In the genomic region with DNA sequence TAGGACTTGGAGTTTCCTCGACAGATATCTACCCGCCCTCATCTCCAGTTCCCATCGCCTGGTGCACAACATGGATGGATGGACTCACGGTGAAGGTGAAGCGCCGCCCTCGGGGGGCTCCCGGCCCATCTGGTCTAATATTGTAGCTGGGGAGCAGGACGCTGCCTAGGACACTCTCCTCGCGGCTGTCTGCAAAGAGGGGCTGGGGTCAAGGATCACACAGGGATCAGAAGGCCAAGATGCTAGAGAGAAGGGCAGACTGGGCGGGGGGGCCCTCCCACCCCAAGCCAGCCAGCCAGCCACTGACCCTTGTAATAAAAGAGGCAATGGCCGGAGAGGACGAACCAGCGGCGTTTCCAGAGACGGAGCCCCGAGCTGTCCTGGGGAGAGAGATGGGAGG, we compare ENCODE assay signal across 34 cellular contexts. TPM values are rescaled to one million over a fixed set of nuclear protein-coding genes. Genes with fewer than 3 reads are reported as not detected.
"Had no signal": no experiment of that assay in that cellular context is flagged by ENCODE, and none has a peak within 500 bp of the region (broad histone marks: within the 10 kb centered on the region; RNA-seq: fewer than 3 reads in every experiment).

No MANE protein-coding gene starts in this region.

- H3K27me3 ChIP-seq: dorsolateral prefrontal cortex, esophagus muscularis mucosa, foreskin keratinocyte, heart left ventricle, hepatocyte, pancreas, right atrium auricular region, stomach, thyroid gland had no signal

- H3K27me3 Mint-ChIP-seq: type B pancreatic cell had no signal

- H3K4me1 ChIP-seq: foreskin keratinocyte, pancreas, prostate gland had no signal

- H3K27ac Mint-ChIP-seq: endodermal cell, nephron, type B pancreatic cell had no signal

- H3K4me1 Mint-ChIP-seq: nephron had no signal

- H3K36me3 ChIP-seq: neutrophil, pancreas, prostate gland, thyroid gland had no signal

- H3K9me3 Mint-ChIP-seq: endodermal cell; naive thymus-derived CD4-positive, alpha-beta T cell; nephron; type B pancreatic cell had no signal

- ATAC-seq: foreskin keratinocyte; heart left ventricle; left lobe of liver; naive thymus-derived CD4-positive, alpha-beta T cell; pancreas; sciatic nerve had no signal

- H3K36me3 Mint-ChIP-seq: naive thymus-derived CD4-positive, alpha-beta T cell had no signal

- H3K4me3 ChIP-seq: dorsolateral prefrontal cortex, esophagus muscularis mucosa, heart left ventricle, hepatocyte, pancreas, prostate gland, right atrium auricular region, smooth muscle cell, stomach, thyroid gland had no signal

- H3K4me3 Mint-ChIP-seq: endodermal cell, nephron, type B pancreatic cell had no signal

- H3K27ac ChIP-seq: dorsolateral prefrontal cortex, esophagus muscularis mucosa, foreskin keratinocyte, heart left ventricle, hepatocyte, neutrophil, pancreas, prostate gland, right atrium auricular region, stomach, thyroid gland had no signal

- H3K9me3 ChIP-seq: esophagus muscularis mucosa, heart left ventricle, neutrophil, pancreas, prostate gland, right atrium auricular region, stomach, thyroid gland had no signal

- DNase-seq: caudate nucleus; dorsolateral prefrontal cortex; effector CD8-positive, alpha-beta T cell; endodermal cell; foreskin keratinocyte; heart left ventricle; kidney; mesenchymal stem cell; midbrain; naive thymus-derived CD4-positive, alpha-beta T cell; stimulated activated CD4-positive, alpha-beta T cell treated with anti-CD3 and anti-CD28 coated beads, Interleukin-12 subunit alpha, Interleukin-12 subunit beta, amount 100 ng/mL, for 4 hours; stimulated activated CD4-positive, alpha-beta T cell treated with anti-CD3 and anti-CD28 coated beads, Interleukin-1b, Interleukin-23, amount 100 ng/mL, for 48 hours; stimulated activated CD4-positive, alpha-beta T cell treated with anti-CD3 and anti-CD28 coated beads, Interleukin-4, amount 100 ng/mL, for 1 hour; stimulated activated CD8-positive, alpha-beta memory T cell treated with anti-CD3 and anti-CD28 coated beads, Interleukin-4, amount 100 ng/mL, for 48 hours; stimulated activated naive CD4-positive, alpha-beta T cell treated with Interleukin-2 at 50 U/mL for 16 hours; stomach; thyroid gland had no signal

RNA-seq across cellular contexts. Expression of a gene that starts 37.2 kb away (rescaled TPM):
- total RNA-seq: endothelial cell of umbilical vein; epithelial cell of proximal tubule; foreskin keratinocyte; glomerular endothelial cell; hepatocyte; kidney; left lobe of liver; naive thymus-derived CD4-positive, alpha-beta T cell; omental fat pad; right atrium auricular region; smooth muscle cell; temporal lobe; urinary bladder had no signal
